Comparison of ENCODE assay signal across 15 cellular contexts in the genomic region with DNA sequence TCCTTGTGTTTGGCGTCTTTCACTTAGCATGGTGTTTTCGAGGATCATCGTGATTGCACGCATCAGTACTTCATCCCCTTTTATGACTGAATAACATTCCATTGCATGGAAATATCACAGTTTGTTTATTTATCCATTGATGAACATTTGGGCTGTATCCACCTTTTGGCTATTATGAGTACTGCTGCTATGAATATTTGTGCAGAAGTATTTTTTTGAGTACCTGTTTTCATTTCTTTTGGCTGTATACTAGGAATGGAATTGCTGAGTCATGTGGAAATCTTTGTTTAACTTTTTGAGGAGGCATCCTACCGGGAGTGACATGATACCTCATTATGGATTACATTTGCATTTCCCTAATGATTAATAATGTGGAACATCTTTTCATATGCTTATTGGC.
A peak's percentile ranks its signal among the peaks of the same experiment; 100 is the strongest.
DNase-seq lines count a peak whose midpoint lies in the region; ATAC-seq, FAIRE-seq and TF ChIP-seq lines count a peak whose summit lies in the region.
"Had no signal": no experiment of that assay in that cellular context is flagged by ENCODE, and none has a peak within 500 bp of the region (broad histone marks: within the 10 kb centered on the region; RNA-seq: fewer than 3 reads in every experiment).

No MANE protein-coding gene starts in this region.

- no peak overlapping the region for H3K4me3 Mint-ChIP-seq in osteocyte (ENCODE audit: unreplicated experiment)
- H3K4me3 Mint-ChIP-seq: immature natural killer cell had no signal

- ATAC-seq in GM18502 (IDR thresholded peaks at IDR 0.05; ENCODE audit: poor library complexity, unreplicated experiment) (no peak), GM18519 (IDR thresholded peaks at IDR 0.05; ENCODE audit: low FRiP score, unreplicated experiment) (no peak)
- ATAC-seq: activated CD4-positive, CD25-positive, alpha-beta regulatory T cell treated with anti-CD3 and anti-CD28 coated beads, Interleukin-2, amount 50 U/mL, for 24 hours had no signal

- H3K9ac ChIP-seq in KMS-11 = no peak overlapping the region

- peaks cover 27% of the 10 kb centered on the region for H3K4me1 Mint-ChIP-seq in osteocyte (ENCODE audit: unreplicated experiment)

- H3K4me3 ChIP-seq in KMS-11 (IDR thresholded peaks at IDR 0.05; ENCODE audit: insufficient read depth, low read depth, low read length) = no peak overlapping the region

- H3K4me1 ChIP-seq in KMS-11 (ENCODE audit: low read depth, poor library complexity, severe bottlenecking) = peaks cover 35% of the 10 kb centered on the region
- H3K4me1 ChIP-seq: Caco-2 had no signal

- peaks cover 22% of the 10 kb centered on the region for H3K36me3 Mint-ChIP-seq in osteocyte (ENCODE audit: unreplicated experiment)

- no peak overlapping the region for H3K27ac ChIP-seq in KMS-11

- TF ChIP-seq CTCF in D721Med (IDR thresholded peaks at IDR 0.05; ENCODE audit: insufficient read depth, missing control alignments) (no peak), KMS-11 (conservative IDR thresholded peaks at IDR 0.05; ENCODE audit: low read depth, low read length) (peak; percentile 19; the same call in 1 of the 2 replicates), osteocyte (IDR thresholded peaks at IDR 0.05) (no peak)

- no peak overlapping the region for H3K4me2 ChIP-seq in KMS-11

- H3K79me2 ChIP-seq in KMS-11 (ENCODE audit: insufficient read depth, low read depth) = peaks cover 78% of the 10 kb centered on the region

- no peaks in the 10 kb centered on the region for H3K27me3 ChIP-seq in KMS-11 (ENCODE audit: insufficient read depth, low read depth)

- H3K9me3 Mint-ChIP-seq in osteocyte (ENCODE audit: unreplicated experiment) = peaks cover 12% of the 10 kb centered on the region

- no peak overlapping the region for H2AFZ ChIP-seq in KMS-11 (ENCODE audit: low read depth)

- DNase-seq in D721Med (ENCODE audit: insufficient read length, low spot score) = no peak
- peak; percentile 33 for DNase-seq in dermis blood vessel endothelial cell
- DNase-seq in osteocyte (ENCODE audit: extremely low spot score, unreplicated experiment) = no peak
- no peak for DNase-seq in GF-D8 (lab: John Stamatoyannopoulos, UW)
- no peak for DNase-seq in DMS153 (lab: John Stamatoyannopoulos, UW)
- DNase-seq: Caco-2; central memory CD4-positive, alpha-beta T cell; immature natural killer cell; retina; substantia nigra had no signal

- H4K20me1 ChIP-seq in KMS-11 (ENCODE audit: insufficient read depth) = 0 out of 2 replicates have a peak, but pooled peaks cover 3% of the 10 kb centered on the region

- peak overlapping the region; percentile 58 for H3K27ac Mint-ChIP-seq in osteocyte (ENCODE audit: unreplicated experiment)
- H3K27ac Mint-ChIP-seq: activated T-helper 2 cell treated with anti-CD3 and anti-CD28 coated beads, Interferon-gamma antibody, Interleukin-2, Interleukin-4, amounts not matched to agents 10 μg/mL and 5 μg/mL and 100 μg/mL, durations not matched to agents 14 hours and 24 hours and 36 hours had no signal

- H3K36me3 ChIP-seq in KMS-11 (ENCODE audit: insufficient read depth) = no peaks in the 10 kb centered on the region

- no peaks in the 10 kb centered on the region for H3K27me3 Mint-ChIP-seq in osteocyte (ENCODE audit: unreplicated experiment)

- peak; percentile 63 for FAIRE-seq in D721Med (lab: Jason Lieb, UNC)
